Comparison of ENCODE assay signal across 14 cellular contexts in genomic region chr1:177351361-177352108, GRCh38.
A peak's percentile ranks its signal among the peaks of the same experiment; 100 is the strongest.
DNase-seq lines count a peak whose midpoint lies in the region; ATAC-seq, FAIRE-seq and TF ChIP-seq lines count a peak whose summit lies in the region.
"Had no signal": no experiment of that assay in that cellular context is flagged by ENCODE, and none has a peak within 500 bp of the region (broad histone marks: within the 10 kb centered on the region; RNA-seq: fewer than 3 reads in every experiment).

No MANE protein-coding gene starts in this region.

- no peak for ATAC-seq in GM18867 (IDR thresholded peaks at IDR 0.05; ENCODE audit: unreplicated experiment)
- ATAC-seq: activated T-helper 17 cell treated with anti-CD3 and anti-CD28 coated beads, Interleukin-2, amount 50 U/mL, for 72 hours had no signal

- no peaks in the 10 kb centered on the region for H3K36me3 Mint-ChIP-seq in Calu3 (ENCODE audit: insufficient read depth, unreplicated experiment)

- BruUV-seq in Calu3 (replicated peaks; lab: Mats Ljungman, UMichigan), result no TSS peak

- H3K4me3 Mint-ChIP-seq in Calu3 (ENCODE audit: low read depth, unreplicated experiment), result no peak overlapping the region
- H3K4me3 Mint-ChIP-seq: activated T-helper 17 cell treated with anti-CD3 and anti-CD28 coated beads, Interleukin-2, amount 50 U/mL, for 72 hours had no signal

- DNase-seq in Calu3 (peak; percentile 43), NT2/D1 (ENCODE audit: low read depth, low spot score) (peak; percentile 20), epithelial cell of proximal tubule (ENCODE audit: low read depth) (peak; percentile 12), myocyte (ENCODE audit: low read depth) (peak; percentile 13), middle frontal gyrus (ENCODE audit: extremely low spot score, low spot score) (no peak), RCC 7860 (ENCODE audit: low spot score) (no peak), NCI-H345 treated with DMSO at 0.1 percent for 48 hours (lab: John Stamatoyannopoulos, UW; ENCODE audit: unreplicated experiment) (no peak)
- DNase-seq: activated CD4-positive, alpha-beta T cell treated with anti-CD3 and anti-CD28 coated beads, Interleukin-2, amount 50 U/mL, for 48 hours; left cardiac atrium; NCI-H2107; PC-9 had no signal

- no peaks in the 10 kb centered on the region for H3K9me3 ChIP-seq in NT2/D1 (ENCODE audit: insufficient read depth, low read length)
- H3K9me3 ChIP-seq: ascending aorta had no signal

- intact Hi-C loops in Calu3 (cut with micrococcal nuclease; ENCODE audit: unreplicated experiment), result loop anchor here (5.0 kb wide), 1 partner anchor 34 kb away; no protein-coding TSS in a partner anchor

- H3K9ac ChIP-seq in NT2/D1 (ENCODE audit: insufficient read length, low read depth), result no peak overlapping the region

- no peaks in the 10 kb centered on the region for H3K36me3 ChIP-seq in NT2/D1 (ENCODE audit: insufficient read depth, insufficient read length, low read length)
- H3K36me3 ChIP-seq: ascending aorta had no signal

- H3K4me1 ChIP-seq in NT2/D1 (ENCODE audit: insufficient read depth, insufficient read length), result peaks cover 4% of the 10 kb centered on the region
- H3K4me1 ChIP-seq: ascending aorta had no signal

- H3K27me3 Mint-ChIP-seq in Calu3 (ENCODE audit: unreplicated experiment), result no peaks in the 10 kb centered on the region
- H3K27me3 Mint-ChIP-seq: activated T-helper 17 cell treated with anti-CD3 and anti-CD28 coated beads, Interleukin-2, amount 50 U/mL, for 72 hours had no signal

- H3K27me3 ChIP-seq in NT2/D1 (ENCODE audit: insufficient read depth, insufficient read length), result no peaks in the 10 kb centered on the region
- H3K27me3 ChIP-seq: ascending aorta had no signal

- no peak for FAIRE-seq in RCC 7860 (lab: Jason Lieb, UNC)

- TF ChIP-seq CTCF in Calu3 (IDR thresholded peaks at IDR 0.05; ENCODE audit: unreplicated experiment) (no peak), epithelial cell of proximal tubule (conservative IDR thresholded peaks at IDR 0.05; ENCODE audit: low read depth, low read length) (no peak)

- no peaks in the 10 kb centered on the region for H3K9me3 Mint-ChIP-seq in Calu3 (ENCODE audit: low read depth, unreplicated experiment)
- H3K9me3 Mint-ChIP-seq: activated T-helper 17 cell treated with anti-CD3 and anti-CD28 coated beads, Interleukin-2, amount 50 U/mL, for 72 hours had no signal

- H3K27ac Mint-ChIP-seq in Calu3 (ENCODE audit: unreplicated experiment), result no peak overlapping the region
- H3K27ac Mint-ChIP-seq: activated T-helper 17 cell treated with anti-CD3 and anti-CD28 coated beads, Interleukin-2, amount 50 U/mL, for 72 hours had no signal

- CTCF ChIA-PET in Calu3 (lab: Charles Lee), result interaction anchor here (0.6 to 0.7 kb wide), 3 partner anchors 12 to 898 kb away, joined by 3 to 5 read pairs (median 4); no protein-coding TSS in a partner anchor

- H3K4me3 ChIP-seq in NT2/D1 (ENCODE audit: insufficient read length, low read depth), result no peak overlapping the region
- H3K4me3 ChIP-seq in epithelial cell of proximal tubule (ENCODE audit: low read depth, low read length), result no peak overlapping the region
- H3K4me3 ChIP-seq: ascending aorta, PC-9 had no signal

- H3K4me1 Mint-ChIP-seq in Calu3 (ENCODE audit: low read depth, unreplicated experiment), result no peaks in the 10 kb centered on the region
- H3K4me1 Mint-ChIP-seq: activated T-helper 17 cell treated with anti-CD3 and anti-CD28 coated beads, Interleukin-2, amount 50 U/mL, for 72 hours had no signal

Comparison
In these comparisons a context has a peak if more than half of its experiments do, and no peak if none do; other contexts are left out.
1. DNase-seq: peak in Calu3 (single experiment), NT2/D1 (single experiment), epithelial cell of proximal tubule (single experiment) and myocyte (single experiment); none in middle frontal gyrus (single experiment), RCC 7860 (single experiment) and NCI-H345 treated with DMSO at 0.1 percent for 48 hours (single experiment).